In the genomic region with DNA sequence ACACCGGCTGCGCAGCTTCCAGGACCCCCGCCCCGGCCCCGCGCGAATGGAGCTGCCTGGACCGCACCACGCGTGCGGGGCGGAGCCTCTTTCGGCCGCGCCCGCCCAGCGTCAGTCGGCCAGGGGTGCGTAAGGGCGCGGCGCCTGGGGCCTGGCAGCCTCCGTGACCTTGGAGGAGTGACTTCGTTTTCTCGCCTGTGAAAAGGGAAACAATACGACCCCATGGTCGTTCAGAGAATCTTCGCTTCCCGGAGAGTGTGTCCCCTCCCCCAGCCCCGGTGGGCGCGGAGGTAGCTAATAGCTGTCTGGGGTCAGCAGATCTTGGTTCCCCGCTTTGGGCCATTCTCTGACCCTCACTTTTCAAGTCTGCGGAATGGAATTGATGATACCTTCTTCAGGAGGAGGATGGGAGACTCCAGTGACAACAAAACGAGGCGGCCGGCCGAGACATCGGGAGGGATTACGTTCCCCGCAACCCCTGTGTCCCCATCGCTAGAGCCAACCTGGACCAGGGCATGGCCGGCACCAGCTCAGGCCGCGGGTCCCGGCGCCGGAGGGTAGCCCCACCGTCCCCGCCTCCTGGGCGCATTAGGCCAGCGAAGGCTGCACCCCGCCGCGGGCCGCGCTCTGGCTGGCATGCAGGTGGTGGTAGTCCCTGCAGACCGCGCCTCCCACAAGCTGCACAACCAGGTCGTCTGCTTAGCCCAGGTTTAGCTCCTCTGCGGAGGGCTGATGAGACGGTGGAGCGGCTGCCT, we compare ENCODE assay signal across 8 cellular contexts. TPM values are rescaled to one million over a fixed set of nuclear protein-coding genes. Genes with fewer than 3 reads are reported as not detected.
DNase-seq lines count a peak whose midpoint lies in the region; ATAC-seq and TF ChIP-seq lines count a peak whose summit lies in the region.

No MANE protein-coding gene starts in this region.

- H3K79me1 ChIP-seq in IMR-90 (ENCODE audit: low read depth in 1 of 2, low read length in 2 of 2), result no peaks in the 10 kb centered on the region; a peak in 1 of 4 replicates

- no peak overlapping the region for H2BK15ac ChIP-seq in IMR-90 (ENCODE audit: low read depth, low read length)

- H3K4me2 ChIP-seq in IMR-90 (ENCODE audit: low read depth, low read length), result peak overlapping the region; percentile 71
- H3K4me2 ChIP-seq in osteoblast (ENCODE audit: insufficient read depth, low read length), result peak overlapping the region; percentile 95

- intact Hi-C loops in IMR-90 (cut with micrococcal nuclease), result no loop called here
- intact Hi-C loops in aorta (cut with DNase I), result loop anchor here in 1 of 2 donors (5.0 kb wide), 2 partner anchors 104 to 156 kb away; a partner anchor contains a TSS

- in situ Hi-C loops in IMR-90 (cut with MboI; ENCODE audit: low sequenced_read_pairs), result no loop called here

- 5% methylated on average over 35 of the region's 63 CpGs; no CpG with 5 or more reads in 1 of the 2 experiments for WGBS in IMR-90 (ENCODE audit: extremely low coverage in 2 of 2, insufficient read length in 1 of 2), 2 experiments
- WGBS in aorta, 2 donors, result 1% methylated on average over 54 to 63 of the region's 63 CpGs

- peak overlapping the region; percentile 36 for H3K9ac ChIP-seq in IMR-90 (ENCODE audit: low read depth, low read length)

- CTCF ChIA-PET in IMR-90 (lab: Yijun Ruan, JAX), result interaction anchor here (1.0 kb wide), 1 partner anchor 68 kb away, joined by 4 read pairs; no protein-coding TSS in a partner anchor

- DNase-seq in DMS53 treated with DMSO at 0.1 percent for 48 hours (lab: John Stamatoyannopoulos, UW; ENCODE audit: unreplicated experiment) (peak; percentile 79), IMR-90 (no peak), RWPE2 (ENCODE audit: low spot score) (no peak), germinal center (ENCODE audit: low spot score) (peak; percentile 56), osteoblast (ENCODE audit: insufficient read length, low spot score, missing footprints) (peak; percentile 86), aorta (peak; percentile 78 to 89)
- peak; percentile 49 for DNase-seq in activated gamma-delta T cell treated with anti-CD3 and anti-CD28 coated beads, Interleukin-2, amount 50 U/mL, for 16 hours (ENCODE audit: low read depth)

- H2BK20ac ChIP-seq in IMR-90 (ENCODE audit: low read depth, low read length), result no peak overlapping the region

- no peak for TF ChIP-seq RAD21 in IMR-90 (IDR thresholded peaks at IDR 0.05; ENCODE audit: low read length)

- H4K91ac ChIP-seq in IMR-90 (ENCODE audit: insufficient read depth, low read depth, low read length), result no peak overlapping the region

- H3K79me2 ChIP-seq in osteoblast (ENCODE audit: insufficient read depth, low read length), result no peaks in the 10 kb centered on the region

- no peak for TF ChIP-seq POLR2A in IMR-90 (IDR thresholded peaks at IDR 0.05; ENCODE audit: low read depth, low read length)

- H3K4me1 ChIP-seq in IMR-90 (ENCODE audit: control insufficient read depth, insufficient read depth, low read length) (peaks cover 9% of the 10 kb centered on the region), RWPE2 (ENCODE audit: insufficient read depth, poor library complexity, severe bottlenecking) (peaks cover 35% of the 10 kb centered on the region), osteoblast (ENCODE audit: insufficient read depth, low read length) (peaks cover 5% of the 10 kb centered on the region), aorta (ENCODE audit: control insufficient read depth in 1 of 2, insufficient read depth in 2 of 2, low read length in 2 of 2) (no peaks in the 10 kb centered on the region)

- peak overlapping the region; percentile 83 to 96; a peak in 3 of 4 replicates for H4K8ac ChIP-seq in IMR-90 (ENCODE audit: low read depth in 2 of 2, low read length in 2 of 2)

- no peak overlapping the region for H3K56ac ChIP-seq in IMR-90 (ENCODE audit: extremely low read depth, insufficient read depth, low read length)

- peak overlapping the region; percentile 92 for H2AK9ac ChIP-seq in IMR-90 (replicated peaks; ENCODE audit: low read depth, low read length, poor library complexity)

- peak overlapping the region; percentile 86; the same call in 1 of the 2 replicates for H3K23ac ChIP-seq in IMR-90 (ENCODE audit: low read depth, low read length)

- POLR2A ChIA-PET in IMR-90 (lab: Charles Lee; ENCODE audit: unreplicated experiment), result interaction anchor here (0.6 kb wide), 3 partner anchors 102 to 201 kb away, joined by 4 to 8 read pairs (median 5); no protein-coding TSS in a partner anchor

- H3K9me3 ChIP-seq in IMR-90 (ENCODE audit: control insufficient read depth, insufficient read depth, low read length), result no peaks in the 10 kb centered on the region
- H3K9me3 ChIP-seq in RWPE2 (ENCODE audit: severe bottlenecking), result no peaks in the 10 kb centered on the region
- no peaks in the 10 kb centered on the region for H3K9me3 ChIP-seq in osteoblast (ENCODE audit: low read depth, low read length)
- H3K9me3 ChIP-seq in aorta (ENCODE audit: control insufficient read depth, low read length), result no peaks in the 10 kb centered on the region

- H3K9me1 ChIP-seq in IMR-90 (ENCODE audit: insufficient read depth, low read length), result no peaks in the 10 kb centered on the region

- TF ChIP-seq CTCF in IMR-90 (conservative IDR thresholded peaks at IDR 0.05; ENCODE audit: low read depth, low read length) (no peak), RWPE2 (IDR thresholded peaks at IDR 0.05; ENCODE audit: poor library complexity, severe bottlenecking) (no peak), osteoblast (IDR thresholded peaks at IDR 0.05; ENCODE audit: extremely low read depth, low read depth, low read length) (no peak)

- H4K20me1 ChIP-seq in IMR-90 (ENCODE audit: insufficient read depth, low read length) (no peaks in the 10 kb centered on the region), osteoblast (ENCODE audit: insufficient read depth, low read length) (no peaks in the 10 kb centered on the region)

- no peak overlapping the region for H3K27ac ChIP-seq in IMR-90 (ENCODE audit: insufficient read depth, low read length)
- peak overlapping the region; percentile 81 for H3K27ac ChIP-seq in RWPE2 (ENCODE audit: poor library complexity, severe bottlenecking)
- no peak overlapping the region for H3K27ac ChIP-seq in osteoblast (ENCODE audit: low read depth, low read length)
- H3K27ac ChIP-seq in aorta (ENCODE audit: low read depth in 1 of 2, low read length in 2 of 2), result peak overlapping the region in 1 of 2 donors; percentile 16

- no peaks in the 10 kb centered on the region; the same call in 1 of the 2 replicates for H3K27me3 ChIP-seq in IMR-90 (ENCODE audit: control insufficient read depth, insufficient read depth, low read length)
- no peaks in the 10 kb centered on the region for H3K27me3 ChIP-seq in RWPE2 (ENCODE audit: insufficient read depth, poor library complexity, severe bottlenecking)
- peaks cover 10% of the 10 kb centered on the region for H3K27me3 ChIP-seq in osteoblast (ENCODE audit: insufficient read depth, low read length)
- no peaks in the 10 kb centered on the region for H3K27me3 ChIP-seq in aorta (ENCODE audit: control insufficient read depth in 1 of 2, insufficient read depth in 2 of 2, low read length in 1 of 2)

- no TSS peak for BruUV-seq in IMR-90 (replicated peaks; lab: Mats Ljungman, UMichigan)

- H2BK120ac ChIP-seq in IMR-90 (ENCODE audit: low read depth, low read length), result peak overlapping the region; percentile 3

- ATAC-seq in GM21526 (IDR thresholded peaks at IDR 0.05; ENCODE audit: low FRiP score, unreplicated experiment), result peak; percentile 57
- peak; percentile 89 for ATAC-seq in IMR-90 (ENCODE audit: low read depth)
- ATAC-seq in RWPE2 (ENCODE audit: low read depth), result peak; percentile 61
- ATAC-seq in aorta (ENCODE audit: low FRiP score), result peak; percentile 88

- H3K4me3 ChIP-seq in IMR-90 (ENCODE audit: insufficient read depth, low read depth, low read length) (peak overlapping the region; percentile 46), RWPE2 (ENCODE audit: severe bottlenecking) (peak overlapping the region; percentile 68), osteoblast (ENCODE audit: insufficient read depth, low read length) (peak overlapping the region; percentile 76), aorta (ENCODE audit: low read length in 2 of 2) (peak overlapping the region; percentile 45 to 63)

- dilution Hi-C loops in IMR-90 (cut with HindIII; ENCODE audit: low sequenced_read_pairs, unreplicated experiment), result no loop called here

- H2BK5ac ChIP-seq in IMR-90 (ENCODE audit: low read depth, low read length, poor library complexity, severe bottlenecking), result no peak overlapping the region

- H3K18ac ChIP-seq in IMR-90 (ENCODE audit: low read depth, low read length), result no peak overlapping the region

- peak overlapping the region; percentile 22 for H4K5ac ChIP-seq in IMR-90 (ENCODE audit: low read depth, low read length)

- H3K36me3 ChIP-seq in IMR-90 (ENCODE audit: control insufficient read depth, insufficient read depth, low read length) (no peaks in the 10 kb centered on the region), RWPE2 (ENCODE audit: low read depth) (no peaks in the 10 kb centered on the region), osteoblast (ENCODE audit: insufficient read depth, low read length) (no peaks in the 10 kb centered on the region), aorta (ENCODE audit: control insufficient read depth in 1 of 2, insufficient read depth in 2 of 2, low read length in 1 of 2) (no peaks in the 10 kb centered on the region)

- H2AK5ac ChIP-seq in IMR-90 (ENCODE audit: low read depth, low read length), result no peak overlapping the region

- peak overlapping the region; percentile 12 for H3K14ac ChIP-seq in IMR-90 (replicated peaks; ENCODE audit: low read depth, low read length)

- H3K4ac ChIP-seq in IMR-90 (ENCODE audit: low read depth, low read length), result peak overlapping the region; percentile 7; the same call in 1 of the 2 replicates

- H2AFZ ChIP-seq in IMR-90 (replicated peaks; ENCODE audit: low read length, poor library complexity) (peak overlapping the region; percentile 84), osteoblast (ENCODE audit: low read length) (peak overlapping the region; percentile 93)

TF ChIP-seq in IMR-90, 13 proteins besides CTCF, POLR2A, EP300 and RAD21 (continues in another document):
- TF ChIP-seq FOS (IDR thresholded peaks at IDR 0.05; ENCODE audit: low read depth, low read length) (no peak), RCOR1 (IDR thresholded peaks at IDR 0.05; ENCODE audit: insufficient replicate concordance, low read length) (no peak), MAFK (IDR thresholded peaks at IDR 0.05; ENCODE audit: low read depth, low read length) (no peak)

RNA-seq across cellular contexts. Expression of a gene that starts 5.5 kb away (rescaled TPM):
- total RNA-seq in IMR-90 (2012; rRNA removed) (not detected in 2 replicates), osteoblast (under 0.01 TPM in 1 of 2 replicates, not detected in the other), aorta (not detected)
- polyA plus RNA-seq in IMR-90 (2012; rRNA removed) (not detected in 2 replicates), aorta (10 to 100 TPM in 1 of 2 donors, under 1 TPM in 1; 0.08 to 21.5 TPM)
- not detected in 2 replicates for polyA plus RNA-seq in IMR-90 (2012; cell fraction: cytosol; rRNA removed)
- polyA plus RNA-seq in IMR-90 (2012; cell fraction: nucleus; rRNA removed; ENCODE audit: low replicate concordance), result 0.07 TPM in 2 replicates

RNA-seq across cellular contexts. Expression of a gene that starts 6.4 kb away (rescaled TPM):
- total RNA-seq in IMR-90 (2012; rRNA removed) (0.54 and 0.83 TPM in 2 replicates), osteoblast (5.4 and 6.2 TPM in 2 replicates), aorta (10 to 100 TPM; 23.2 to 40.6 TPM)
- polyA plus RNA-seq in IMR-90 (2012; rRNA removed) (12.4 and 13.2 TPM in 2 replicates), aorta (10 to 100 TPM in 1 of 2 donors, 1 to 10 TPM in 1; 8.5 to 13.4 TPM)
- 5.9 and 12.1 TPM in 2 replicates for polyA plus RNA-seq in IMR-90 (2012; cell fraction: cytosol; rRNA removed)
- 56.1 and 127 TPM in 2 replicates for polyA plus RNA-seq in IMR-90 (2012; cell fraction: nucleus; rRNA removed; ENCODE audit: low replicate concordance)

Comparison
In these comparisons a context has a peak if more than half of its experiments do, and no peak if none do; other contexts are left out.
1. DNase-seq: peak in DMS53 treated with DMSO at 0.1 percent for 48 hours (single experiment), activated gamma-delta T cell treated with anti-CD3 and anti-CD28 coated beads, Interleukin-2, amount 50 U/mL, for 16 hours (single experiment), germinal center (single experiment), osteoblast (single experiment) and aorta (2 of 2); none in IMR-90 (single experiment) and RWPE2 (single experiment).
2. Peak in every context shown above with its lines, with median percentiles within 50 percentile points of each other: ATAC-seq and H3K4me3 ChIP-seq.